ENCODE assay signal across 9 cellular contexts in genomic region chr5:129460951-129461815, GRCh38. TPM values are rescaled to one million over a fixed set of nuclear protein-coding genes. Genes with fewer than 3 reads are reported as not detected.
DNase-seq lines count a peak whose midpoint lies in the region; ATAC-seq, FAIRE-seq and TF ChIP-seq lines count a peak whose summit lies in the region.
"Had no signal": no experiment of that assay in that cellular context is flagged by ENCODE, and none has a peak within 500 bp of the region (broad histone marks: within the 10 kb centered on the region; RNA-seq: fewer than 3 reads in every experiment).

No MANE protein-coding gene starts in this region.

- H3K27ac ChIP-seq in body of pancreas (no peak overlapping the region), keratinocyte (ENCODE audit: control insufficient read depth, insufficient read depth, low read length) (no peak overlapping the region)
- H3K27ac ChIP-seq: epithelial cell of prostate had no signal

- peaks cover 5% of the 10 kb centered on the region for H3K4me1 ChIP-seq in body of pancreas
- H3K4me1 ChIP-seq in keratinocyte (ENCODE audit: control insufficient read depth, extremely low read depth, insufficient read depth, low read length), result peaks cover 4% of the 10 kb centered on the region

- H3K36me3 ChIP-seq in body of pancreas (replicated peaks in 1 of 2; ENCODE audit: insufficient read depth in 1 of 2, low read depth in 2 of 2) (no peaks in the 10 kb centered on the region), keratinocyte (ENCODE audit: control insufficient read depth in 2 of 2, extremely low read depth in 1 of 2, insufficient read depth in 2 of 2, low read length in 2 of 2) (no peaks in the 10 kb centered on the region)

- no peaks in the 10 kb centered on the region for H3K9me1 ChIP-seq in keratinocyte (ENCODE audit: control insufficient read depth, extremely low read depth, insufficient read depth, low read length)

- FAIRE-seq in keratinocyte (lab: Jason Lieb, UNC), result no peak

- peaks cover 13% of the 10 kb centered on the region for H3K4me1 Mint-ChIP-seq in stimulated activated naive CD8-positive, alpha-beta T cell treated with anti-CD3 and anti-CD28 coated beads, Interleukin-15, Interleukin-2, amounts not matched to agents 100 ng/mL and 50 ng/mL, for 24 hours (ENCODE audit: low read depth)

- no peak overlapping the region for H3K27ac Mint-ChIP-seq in stimulated activated naive CD8-positive, alpha-beta T cell treated with anti-CD3 and anti-CD28 coated beads, Interleukin-15, Interleukin-2, amounts not matched to agents 100 ng/mL and 50 ng/mL, for 24 hours

- H3K4me3 ChIP-seq in body of pancreas, result peak overlapping the region; percentile 1 to 37
- H3K4me3 ChIP-seq in keratinocyte (ENCODE audit: control insufficient read depth in 2 of 3, extremely low read depth in 1 of 3, insufficient read depth in 2 of 3, low read depth in 1 of 3, low read length in 3 of 3), result peak overlapping the region; percentile 34 to 83 (median 71)

- dilution Hi-C loops in keratinocyte (cut with MboI; ENCODE audit: extremely low pct_ligation_motif_present, low sequenced_read_pairs), result no loop called here

- no peaks in the 10 kb centered on the region for H3K36me3 Mint-ChIP-seq in stimulated activated naive CD8-positive, alpha-beta T cell treated with anti-CD3 and anti-CD28 coated beads, Interleukin-15, Interleukin-2, amounts not matched to agents 100 ng/mL and 50 ng/mL, for 24 hours (ENCODE audit: low read depth)

- no peaks in the 10 kb centered on the region for H4K20me1 ChIP-seq in keratinocyte (ENCODE audit: control insufficient read depth, extremely low read depth, insufficient read depth, low read length)

- peaks cover 52% of the 10 kb centered on the region for H3K27me3 Mint-ChIP-seq in stimulated activated naive CD8-positive, alpha-beta T cell treated with anti-CD3 and anti-CD28 coated beads, Interleukin-15, Interleukin-2, amounts not matched to agents 100 ng/mL and 50 ng/mL, for 24 hours

- peak overlapping the region; percentile 88 for H3K4me2 ChIP-seq in keratinocyte (ENCODE audit: control insufficient read depth, extremely low read depth, insufficient read depth, low read depth, low read length)

- H3K79me2 ChIP-seq in keratinocyte (ENCODE audit: control insufficient read depth, insufficient read depth, low read length), result no peaks in the 10 kb centered on the region

- WGBS in body of pancreas, 2 donors, result 1 to 3% methylated on average over 16 to 78 of the region's 90 CpGs

- H3K9me3 ChIP-seq in body of pancreas, result no peaks in the 10 kb centered on the region
- H3K9me3 ChIP-seq in keratinocyte (ENCODE audit: control insufficient read depth, low read depth, low read length), result no peaks in the 10 kb centered on the region

- H3K27me3 ChIP-seq in body of pancreas (no peaks in the 10 kb centered on the region), keratinocyte (ENCODE audit: control insufficient read depth, extremely low read depth, insufficient read depth, low read length) (no peaks in the 10 kb centered on the region)

- TF ChIP-seq CTCF in body of pancreas (IDR thresholded peaks at IDR 0.05), result peak in 5 of 7 experiments; percentile 19 to 44 (median 36)
- peak; percentile 31 to 75 (median 65) for TF ChIP-seq CTCF in keratinocyte (optimal IDR thresholded peaks at IDR 0.05 in 1 of 3, IDR thresholded peaks at IDR 0.05 in 1 of 3, conservative IDR thresholded peaks at IDR 0.05 in 1 of 3; ENCODE audit: extremely low read depth in 1 of 3, insufficient read depth in 2 of 3, low read length in 3 of 3)

- peak overlapping the region; percentile 85 for H2AFZ ChIP-seq in keratinocyte (ENCODE audit: control insufficient read depth, low read length)

- peak overlapping the region; percentile 50 for H3K9ac ChIP-seq in keratinocyte (ENCODE audit: control insufficient read depth, extremely low read depth, insufficient read depth, low read length)

- no peak for TF ChIP-seq POLR2A in body of pancreas (IDR thresholded peaks at IDR 0.05)

- intact Hi-C loops in body of pancreas (cut with DNase I), result no loop called here

- peak overlapping the region; percentile 43 for H3K4me3 Mint-ChIP-seq in stimulated activated naive CD8-positive, alpha-beta T cell treated with anti-CD3 and anti-CD28 coated beads, Interleukin-15, Interleukin-2, amounts not matched to agents 100 ng/mL and 50 ng/mL, for 24 hours

- DNase-seq in ACHN (peak; percentile 29), LoVo (ENCODE audit: low spot score) (peak; percentile 44), body of pancreas (peak; percentile 50 to 57 (median 55)), keratinocyte (ENCODE audit: low read depth, low spot score) (no peak), cerebellar nuclear complex (lab: John Stamatoyannopoulos, UW) (no peak)

- in situ Hi-C loops in ACHN (cut with HindIII; ENCODE audit: low pct_ligation_motif_present, low pct_unique_long_range_greater_than_20kb, low sequenced_read_pairs), result no loop called here

- H3K9me3 Mint-ChIP-seq in stimulated activated naive CD8-positive, alpha-beta T cell treated with anti-CD3 and anti-CD28 coated beads, Interleukin-15, Interleukin-2, amounts not matched to agents 100 ng/mL and 50 ng/mL, for 24 hours, result peaks cover 3% of the 10 kb centered on the region

- ATAC-seq in GM18907 (IDR thresholded peaks at IDR 0.05; ENCODE audit: unreplicated experiment) (peak; percentile 73), body of pancreas (peak; percentile 83), GM21529 (IDR thresholded peaks at IDR 0.05; ENCODE audit: unreplicated experiment) (no peak)

RNA-seq across cellular contexts. Expression of gene ADAMTS19, which starts 1.1 kb away (rescaled TPM):
- 1 to 10 TPM in 1 of 2 donors, under 1 TPM in 1; 0.26 to 1.3 TPM for total RNA-seq in body of pancreas
- 0.08 to 0.15 TPM (median 0.09 TPM) in 3 replicates for polyA plus RNA-seq in keratinocyte
- polyA plus RNA-seq in keratinocyte (2011; ENCODE audit: low read depth), result not detected
- polyA plus RNA-seq in keratinocyte (2011; cell fraction: cytosol; rRNA removed), result 0.06 and 0.17 TPM in 2 replicates
- polyA plus RNA-seq in keratinocyte (2011; cell fraction: nucleus; rRNA removed), result 0.28 and 0.39 TPM in 2 replicates
- 0.24 TPM in 1 of 2 replicates, not detected in the other for polyA plus RNA-seq in keratinocyte (2012; ENCODE audit: low replicate concordance)
- polyA minus RNA-seq in keratinocyte, result 0.54 to 1.8 TPM in 2 of 3 replicates, not detected in the other
- polyA minus RNA-seq in keratinocyte (2011; cell fraction: cytosol; rRNA and poly(A)+ RNA removed), result not detected
- 0.84 and 0.85 TPM in 2 replicates for polyA minus RNA-seq in keratinocyte (2011; cell fraction: nucleus; rRNA and poly(A)+ RNA removed)

Comparison
In these comparisons a context has a peak if more than half of its experiments do, and no peak if none do; other contexts are left out.
1. DNase-seq: peak in ACHN (single experiment), LoVo (single experiment) and body of pancreas (4 of 4); none in keratinocyte (single experiment) and cerebellar nuclear complex (0 of 2).